ENCODE assay signal across 1 cellular context in the genomic region with DNA sequence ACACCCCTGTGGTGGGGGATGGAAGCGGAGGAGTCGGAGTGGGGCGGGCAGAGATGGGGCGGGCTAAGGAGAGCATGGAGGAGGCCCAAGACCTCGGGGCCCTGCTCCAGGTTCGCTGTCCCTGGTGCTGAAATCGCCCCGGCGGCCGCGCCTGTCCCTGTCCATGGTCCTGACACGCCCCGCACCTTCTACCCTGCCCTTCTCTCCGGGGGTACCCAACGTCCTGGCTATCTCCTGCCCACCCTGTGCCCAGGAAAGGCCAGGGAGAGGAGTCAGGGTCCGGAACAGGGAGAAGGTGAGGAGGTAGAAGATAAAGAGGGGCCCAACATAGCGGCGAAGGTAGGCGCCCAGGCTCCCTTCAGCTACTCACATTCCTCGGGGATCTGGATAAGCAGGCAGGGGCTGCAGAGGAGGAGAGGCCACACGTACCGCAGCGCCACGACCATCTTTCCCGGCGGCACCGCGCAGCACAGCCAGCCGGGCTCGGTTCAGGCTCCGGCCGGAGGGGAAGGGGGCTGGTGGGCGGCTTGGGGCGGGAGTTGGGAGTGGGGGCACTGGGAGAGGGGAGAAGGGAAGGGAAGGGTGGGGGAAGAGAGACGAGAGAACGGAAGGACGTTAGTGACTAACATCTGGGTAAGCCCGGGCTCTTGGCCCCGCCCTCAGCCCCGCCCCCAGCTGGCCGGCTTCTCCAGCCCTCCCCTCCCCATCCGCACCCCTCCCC.
TF ChIP-seq lines count a peak whose summit lies in the region.

No MANE protein-coding gene starts in this region.

TF ChIP-seq in HepG2, 621 proteins besides CTCF, POLR2A, EP300 and RAD21 (continued from another document and continues in another):
- TF ChIP-seq, protein P1, sequence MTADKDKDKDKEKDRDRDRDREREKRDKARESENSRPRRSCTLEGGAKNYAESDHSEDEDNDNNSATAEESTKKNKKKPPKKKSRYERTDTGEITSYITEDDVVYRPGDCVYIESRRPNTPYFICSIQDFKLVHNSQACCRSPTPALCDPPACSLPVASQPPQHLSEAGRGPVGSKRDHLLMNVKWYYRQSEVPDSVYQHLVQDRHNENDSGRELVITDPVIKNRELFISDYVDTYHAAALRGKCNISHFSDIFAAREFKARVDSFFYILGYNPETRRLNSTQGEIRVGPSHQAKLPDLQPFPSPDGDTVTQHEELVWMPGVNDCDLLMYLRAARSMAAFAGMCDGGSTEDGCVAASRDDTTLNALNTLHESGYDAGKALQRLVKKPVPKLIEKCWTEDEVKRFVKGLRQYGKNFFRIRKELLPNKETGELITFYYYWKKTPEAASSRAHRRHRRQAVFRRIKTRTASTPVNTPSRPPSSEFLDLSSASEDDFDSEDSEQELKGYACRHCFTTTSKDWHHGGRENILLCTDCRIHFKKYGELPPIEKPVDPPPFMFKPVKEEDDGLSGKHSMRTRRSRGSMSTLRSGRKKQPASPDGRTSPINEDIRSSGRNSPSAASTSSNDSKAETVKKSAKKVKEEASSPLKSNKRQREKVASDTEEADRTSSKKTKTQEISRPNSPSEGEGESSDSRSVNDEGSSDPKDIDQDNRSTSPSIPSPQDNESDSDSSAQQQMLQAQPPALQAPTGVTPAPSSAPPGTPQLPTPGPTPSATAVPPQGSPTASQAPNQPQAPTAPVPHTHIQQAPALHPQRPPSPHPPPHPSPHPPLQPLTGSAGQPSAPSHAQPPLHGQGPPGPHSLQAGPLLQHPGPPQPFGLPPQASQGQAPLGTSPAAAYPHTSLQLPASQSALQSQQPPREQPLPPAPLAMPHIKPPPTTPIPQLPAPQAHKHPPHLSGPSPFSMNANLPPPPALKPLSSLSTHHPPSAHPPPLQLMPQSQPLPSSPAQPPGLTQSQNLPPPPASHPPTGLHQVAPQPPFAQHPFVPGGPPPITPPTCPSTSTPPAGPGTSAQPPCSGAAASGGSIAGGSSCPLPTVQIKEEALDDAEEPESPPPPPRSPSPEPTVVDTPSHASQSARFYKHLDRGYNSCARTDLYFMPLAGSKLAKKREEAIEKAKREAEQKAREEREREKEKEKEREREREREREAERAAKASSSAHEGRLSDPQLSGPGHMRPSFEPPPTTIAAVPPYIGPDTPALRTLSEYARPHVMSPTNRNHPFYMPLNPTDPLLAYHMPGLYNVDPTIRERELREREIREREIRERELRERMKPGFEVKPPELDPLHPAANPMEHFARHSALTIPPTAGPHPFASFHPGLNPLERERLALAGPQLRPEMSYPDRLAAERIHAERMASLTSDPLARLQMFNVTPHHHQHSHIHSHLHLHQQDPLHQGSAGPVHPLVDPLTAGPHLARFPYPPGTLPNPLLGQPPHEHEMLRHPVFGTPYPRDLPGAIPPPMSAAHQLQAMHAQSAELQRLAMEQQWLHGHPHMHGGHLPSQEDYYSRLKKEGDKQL (CRISPR knock-in tag; IDR thresholded peaks at IDR 0.05; ENCODE audit: low read depth) = peak; percentile 91
- TF ChIP-seq NFE2L2 (IDR thresholded peaks at IDR 0.05; ENCODE audit: low read length) (no peak), SP4 (CRISPR knock-in tag; IDR thresholded peaks at IDR 0.05) (peak; percentile 91), ZFP90 (CRISPR knock-in tag; IDR thresholded peaks at IDR 0.05; ENCODE audit: borderline replicate concordance) (peak; percentile 100), NFE2 (CRISPR knock-in tag; IDR thresholded peaks at IDR 0.05) (peak; percentile 81), DMAP1 (CRISPR knock-in tag; IDR thresholded peaks at IDR 0.05) (peak; percentile 84; the same call in 1 of the 2 replicates), MLLT10 (CRISPR knock-in tag; IDR thresholded peaks at IDR 0.05) (peak; percentile 75; the same call in 1 of the 2 replicates), PHF8 (CRISPR knock-in tag; IDR thresholded peaks at IDR 0.05) (peak; percentile 67), MTF1 (CRISPR knock-in tag; IDR thresholded peaks at IDR 0.05) (peak; percentile 99), CENPBD1 (CRISPR knock-in tag; IDR thresholded peaks at IDR 0.05; ENCODE audit: borderline replicate concordance, low read depth) (peak; percentile 97; the same call in 1 of the 2 replicates), CBX2 (IDR thresholded peaks at IDR 0.05; ENCODE audit: low read depth, low read length) (no peak), CBX2 (CRISPR knock-in tag; IDR thresholded peaks at IDR 0.05; ENCODE audit: low read depth) (peak; percentile 88; the same call in 1 of the 2 replicates), MAFF (IDR thresholded peaks at IDR 0.05; ENCODE audit: low read depth, low read length) (no peak), ZNF20 (CRISPR knock-in tag; IDR thresholded peaks at IDR 0.05) (peak; percentile 97), MAZ (IDR thresholded peaks at IDR 0.05; ENCODE audit: borderline replicate concordance, low read depth, low read length) (no peak), MAZ (CRISPR knock-in tag; IDR thresholded peaks at IDR 0.05; ENCODE audit: low read depth) (peak; percentile 100), TRAFD1 (CRISPR knock-in tag; IDR thresholded peaks at IDR 0.05; ENCODE audit: borderline replicate concordance) (peak; percentile 100), ELF1 (CRISPR knock-in tag; IDR thresholded peaks at IDR 0.05) (peak; percentile 73), ZNF354B (CRISPR knock-in tag; IDR thresholded peaks at IDR 0.05) (peak; percentile 100), ZNF136 (CRISPR knock-in tag; IDR thresholded peaks at IDR 0.05; ENCODE audit: low read depth) (peak; percentile 88; the same call in 1 of the 2 replicates), SOX13 (IDR thresholded peaks at IDR 0.05) (no peak), SOX13 (CRISPR knock-in tag; conservative IDR thresholded peaks at IDR 0.05 in 1 of 2, IDR thresholded peaks at IDR 0.05 in 1 of 2) (peak in 1 of 2 experiments; percentile 90; a peak in 2 of 4 replicates), ZNF557 (CRISPR knock-in tag; IDR thresholded peaks at IDR 0.05) (peak; percentile 100), ZNF44 (CRISPR knock-in tag; IDR thresholded peaks at IDR 0.05) (peak; percentile 98), POLR2AphosphoS5 (IDR thresholded peaks at IDR 0.05; ENCODE audit: low read depth, low read length) (no peak), SMAD9 (CRISPR knock-in tag; IDR thresholded peaks at IDR 0.05) (peak; percentile 99), ZFAT (CRISPR knock-in tag; conservative IDR thresholded peaks at IDR 0.05) (peak; percentile 97), ZNF691 (CRISPR knock-in tag; IDR thresholded peaks at IDR 0.05; ENCODE audit: borderline replicate concordance, low read depth) (peak; percentile 98), ZNF550 (CRISPR knock-in tag; IDR thresholded peaks at IDR 0.05; ENCODE audit: borderline replicate concordance) (peak; percentile 94), RXRB (CRISPR knock-in tag; IDR thresholded peaks at IDR 0.05; ENCODE audit: borderline replicate concordance) (peak; percentile 94), CREBL2 (CRISPR knock-in tag; IDR thresholded peaks at IDR 0.05; ENCODE audit: borderline replicate concordance) (peak; percentile 99), ZBTB7A (CRISPR knock-in tag; IDR thresholded peaks at IDR 0.05) (peak; percentile 99), NFATC3 (CRISPR knock-in tag; IDR thresholded peaks at IDR 0.05) (peak; percentile 98; the same call in 1 of the 2 replicates)
- TF ChIP-seq, protein P2, sequence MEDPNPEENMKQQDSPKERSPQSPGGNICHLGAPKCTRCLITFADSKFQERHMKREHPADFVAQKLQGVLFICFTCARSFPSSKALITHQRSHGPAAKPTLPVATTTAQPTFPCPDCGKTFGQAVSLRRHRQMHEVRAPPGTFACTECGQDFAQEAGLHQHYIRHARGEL (CRISPR knock-in tag; IDR thresholded peaks at IDR 0.05) = no peak
- TF ChIP-seq, protein P3, sequence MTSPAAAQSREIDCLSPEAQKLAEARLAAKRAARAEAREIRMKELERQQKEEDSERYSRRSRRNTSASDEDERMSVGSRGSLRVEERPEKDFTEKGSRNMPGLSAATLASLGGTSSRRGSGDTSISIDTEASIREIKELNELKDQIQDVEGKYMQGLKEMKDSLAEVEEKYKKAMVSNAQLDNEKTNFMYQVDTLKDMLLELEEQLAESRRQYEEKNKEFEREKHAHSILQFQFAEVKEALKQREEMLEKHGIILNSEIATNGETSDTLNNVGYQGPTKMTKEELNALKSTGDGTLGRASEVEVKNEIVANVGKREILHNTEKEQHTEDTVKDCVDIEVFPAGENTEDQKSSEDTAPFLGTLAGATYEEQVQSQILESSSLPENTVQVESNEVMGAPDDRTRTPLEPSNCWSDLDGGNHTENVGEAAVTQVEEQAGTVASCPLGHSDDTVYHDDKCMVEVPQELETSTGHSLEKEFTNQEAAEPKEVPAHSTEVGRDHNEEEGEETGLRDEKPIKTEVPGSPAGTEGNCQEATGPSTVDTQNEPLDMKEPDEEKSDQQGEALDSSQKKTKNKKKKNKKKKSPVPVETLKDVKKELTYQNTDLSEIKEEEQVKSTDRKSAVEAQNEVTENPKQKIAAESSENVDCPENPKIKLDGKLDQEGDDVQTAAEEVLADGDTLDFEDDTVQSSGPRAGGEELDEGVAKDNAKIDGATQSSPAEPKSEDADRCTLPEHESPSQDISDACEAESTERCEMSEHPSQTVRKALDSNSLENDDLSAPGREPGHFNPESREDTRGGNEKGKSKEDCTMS (CRISPR knock-in tag; conservative IDR thresholded peaks at IDR 0.05) = peak; percentile 99
- TF ChIP-seq, protein P4, sequence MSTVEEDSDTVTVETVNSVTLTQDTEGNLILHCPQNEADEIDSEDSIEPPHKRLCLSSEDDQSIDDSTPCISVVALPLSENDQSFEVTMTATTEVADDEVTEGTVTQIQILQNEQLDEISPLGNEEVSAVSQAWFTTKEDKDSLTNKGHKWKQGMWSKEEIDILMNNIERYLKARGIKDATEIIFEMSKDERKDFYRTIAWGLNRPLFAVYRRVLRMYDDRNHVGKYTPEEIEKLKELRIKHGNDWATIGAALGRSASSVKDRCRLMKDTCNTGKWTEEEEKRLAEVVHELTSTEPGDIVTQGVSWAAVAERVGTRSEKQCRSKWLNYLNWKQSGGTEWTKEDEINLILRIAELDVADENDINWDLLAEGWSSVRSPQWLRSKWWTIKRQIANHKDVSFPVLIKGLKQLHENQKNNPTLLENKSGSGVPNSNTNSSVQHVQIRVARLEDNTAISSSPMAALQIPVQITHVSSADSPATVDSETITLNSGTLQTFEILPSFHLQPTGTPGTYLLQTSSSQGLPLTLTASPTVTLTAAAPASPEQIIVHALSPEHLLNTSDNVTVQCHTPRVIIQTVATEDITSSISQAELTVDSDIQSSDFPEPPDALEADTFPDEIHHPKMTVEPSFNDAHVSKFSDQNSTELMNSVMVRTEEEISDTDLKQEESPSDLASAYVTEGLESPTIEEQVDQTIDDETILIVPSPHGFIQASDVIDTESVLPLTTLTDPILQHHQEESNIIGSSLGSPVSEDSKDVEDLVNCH (CRISPR knock-in tag; IDR thresholded peaks at IDR 0.05) = peak; percentile 96
- TF ChIP-seq, protein P5, sequence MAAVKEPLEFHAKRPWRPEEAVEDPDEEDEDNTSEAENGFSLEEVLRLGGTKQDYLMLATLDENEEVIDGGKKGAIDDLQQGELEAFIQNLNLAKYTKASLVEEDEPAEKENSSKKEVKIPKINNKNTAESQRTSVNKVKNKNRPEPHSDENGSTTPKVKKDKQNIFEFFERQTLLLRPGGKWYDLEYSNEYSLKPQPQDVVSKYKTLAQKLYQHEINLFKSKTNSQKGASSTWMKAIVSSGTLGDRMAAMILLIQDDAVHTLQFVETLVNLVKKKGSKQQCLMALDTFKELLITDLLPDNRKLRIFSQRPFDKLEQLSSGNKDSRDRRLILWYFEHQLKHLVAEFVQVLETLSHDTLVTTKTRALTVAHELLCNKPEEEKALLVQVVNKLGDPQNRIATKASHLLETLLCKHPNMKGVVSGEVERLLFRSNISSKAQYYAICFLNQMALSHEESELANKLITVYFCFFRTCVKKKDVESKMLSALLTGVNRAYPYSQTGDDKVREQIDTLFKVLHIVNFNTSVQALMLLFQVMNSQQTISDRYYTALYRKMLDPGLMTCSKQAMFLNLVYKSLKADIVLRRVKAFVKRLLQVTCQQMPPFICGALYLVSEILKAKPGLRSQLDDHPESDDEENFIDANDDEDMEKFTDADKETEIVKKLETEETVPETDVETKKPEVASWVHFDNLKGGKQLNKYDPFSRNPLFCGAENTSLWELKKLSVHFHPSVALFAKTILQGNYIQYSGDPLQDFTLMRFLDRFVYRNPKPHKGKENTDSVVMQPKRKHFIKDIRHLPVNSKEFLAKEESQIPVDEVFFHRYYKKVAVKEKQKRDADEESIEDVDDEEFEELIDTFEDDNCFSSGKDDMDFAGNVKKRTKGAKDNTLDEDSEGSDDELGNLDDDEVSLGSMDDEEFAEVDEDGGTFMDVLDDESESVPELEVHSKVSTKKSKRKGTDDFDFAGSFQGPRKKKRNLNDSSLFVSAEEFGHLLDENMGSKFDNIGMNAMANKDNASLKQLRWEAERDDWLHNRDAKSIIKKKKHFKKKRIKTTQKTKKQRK (IDR thresholded peaks at IDR 0.05; ENCODE audit: low read length) = no peak
